1 cellular context compared by ENCODE assay signal in the genomic region with DNA sequence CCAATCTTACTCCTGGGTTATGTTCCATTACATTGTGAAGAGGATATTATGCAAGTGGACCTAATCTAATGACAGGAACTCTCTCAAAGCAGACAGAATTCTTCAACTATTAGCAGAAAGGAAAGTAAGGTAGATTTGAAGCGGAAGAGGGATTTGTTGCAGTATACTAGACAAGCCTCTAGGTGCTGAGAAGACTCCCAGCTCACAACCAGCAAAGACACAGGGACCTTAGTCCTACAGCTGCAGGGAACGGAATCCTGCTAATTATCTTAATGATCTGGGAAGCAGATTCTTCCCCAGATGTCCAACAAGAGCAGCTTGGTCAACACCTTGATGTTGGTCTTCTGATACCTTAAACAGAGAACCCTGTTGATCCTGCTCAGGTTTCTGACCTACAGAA.
TF ChIP-seq lines count a peak whose summit lies in the region.

No MANE protein-coding gene starts in this region.

TF ChIP-seq in HCT116, 20 proteins besides CTCF, POLR2A, EP300 and RAD21 (continued from another document):
- TF ChIP-seq FOSL1 (IDR thresholded peaks at IDR 0.05; ENCODE audit: low read depth), result no peak
- TF ChIP-seq ZFX (IDR thresholded peaks at IDR 0.05), result no peak
- TF ChIP-seq, protein P1, sequence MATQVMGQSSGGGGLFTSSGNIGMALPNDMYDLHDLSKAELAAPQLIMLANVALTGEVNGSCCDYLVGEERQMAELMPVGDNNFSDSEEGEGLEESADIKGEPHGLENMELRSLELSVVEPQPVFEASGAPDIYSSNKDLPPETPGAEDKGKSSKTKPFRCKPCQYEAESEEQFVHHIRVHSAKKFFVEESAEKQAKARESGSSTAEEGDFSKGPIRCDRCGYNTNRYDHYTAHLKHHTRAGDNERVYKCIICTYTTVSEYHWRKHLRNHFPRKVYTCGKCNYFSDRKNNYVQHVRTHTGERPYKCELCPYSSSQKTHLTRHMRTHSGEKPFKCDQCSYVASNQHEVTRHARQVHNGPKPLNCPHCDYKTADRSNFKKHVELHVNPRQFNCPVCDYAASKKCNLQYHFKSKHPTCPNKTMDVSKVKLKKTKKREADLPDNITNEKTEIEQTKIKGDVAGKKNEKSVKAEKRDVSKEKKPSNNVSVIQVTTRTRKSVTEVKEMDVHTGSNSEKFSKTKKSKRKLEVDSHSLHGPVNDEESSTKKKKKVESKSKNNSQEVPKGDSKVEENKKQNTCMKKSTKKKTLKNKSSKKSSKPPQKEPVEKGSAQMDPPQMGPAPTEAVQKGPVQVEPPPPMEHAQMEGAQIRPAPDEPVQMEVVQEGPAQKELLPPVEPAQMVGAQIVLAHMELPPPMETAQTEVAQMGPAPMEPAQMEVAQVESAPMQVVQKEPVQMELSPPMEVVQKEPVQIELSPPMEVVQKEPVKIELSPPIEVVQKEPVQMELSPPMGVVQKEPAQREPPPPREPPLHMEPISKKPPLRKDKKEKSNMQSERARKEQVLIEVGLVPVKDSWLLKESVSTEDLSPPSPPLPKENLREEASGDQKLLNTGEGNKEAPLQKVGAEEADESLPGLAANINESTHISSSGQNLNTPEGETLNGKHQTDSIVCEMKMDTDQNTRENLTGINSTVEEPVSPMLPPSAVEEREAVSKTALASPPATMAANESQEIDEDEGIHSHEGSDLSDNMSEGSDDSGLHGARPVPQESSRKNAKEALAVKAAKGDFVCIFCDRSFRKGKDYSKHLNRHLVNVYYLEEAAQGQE (IDR thresholded peaks at IDR 0.05; ENCODE audit: low read depth), result no peak
- TF ChIP-seq CEBPB (IDR thresholded peaks at IDR 0.05; ENCODE audit: low read depth), result no peak
- no peak for TF ChIP-seq ELF1 (IDR thresholded peaks at IDR 0.05; ENCODE audit: borderline replicate concordance, low read depth)
- TF ChIP-seq, protein P2, sequence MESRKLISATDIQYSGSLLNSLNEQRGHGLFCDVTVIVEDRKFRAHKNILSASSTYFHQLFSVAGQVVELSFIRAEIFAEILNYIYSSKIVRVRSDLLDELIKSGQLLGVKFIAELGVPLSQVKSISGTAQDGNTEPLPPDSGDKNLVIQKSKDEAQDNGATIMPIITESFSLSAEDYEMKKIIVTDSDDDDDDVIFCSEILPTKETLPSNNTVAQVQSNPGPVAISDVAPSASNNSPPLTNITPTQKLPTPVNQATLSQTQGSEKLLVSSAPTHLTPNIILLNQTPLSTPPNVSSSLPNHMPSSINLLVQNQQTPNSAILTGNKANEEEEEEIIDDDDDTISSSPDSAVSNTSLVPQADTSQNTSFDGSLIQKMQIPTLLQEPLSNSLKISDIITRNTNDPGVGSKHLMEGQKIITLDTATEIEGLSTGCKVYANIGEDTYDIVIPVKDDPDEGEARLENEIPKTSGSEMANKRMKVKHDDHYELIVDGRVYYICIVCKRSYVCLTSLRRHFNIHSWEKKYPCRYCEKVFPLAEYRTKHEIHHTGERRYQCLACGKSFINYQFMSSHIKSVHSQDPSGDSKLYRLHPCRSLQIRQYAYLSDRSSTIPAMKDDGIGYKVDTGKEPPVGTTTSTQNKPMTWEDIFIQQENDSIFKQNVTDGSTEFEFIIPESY (IDR thresholded peaks at IDR 0.05; ENCODE audit: extremely low read depth, insufficient replicate concordance, low read length), result no peak
- no peak for TF ChIP-seq SRF (IDR thresholded peaks at IDR 0.05; ENCODE audit: low read depth)
- no peak for TF ChIP-seq POLR2AphosphoS5 (IDR thresholded peaks at IDR 0.05; ENCODE audit: low read depth, low read length)
- no peak for TF ChIP-seq SP1 (IDR thresholded peaks at IDR 0.05; ENCODE audit: low read depth)
